Comparison of ENCODE assay signal across 27 cellular contexts in genomic region chr7:151785681-151785965, GRCh38.
"Had no signal": no experiment of that assay in that cellular context is flagged by ENCODE, and none has a peak within 500 bp of the region (broad histone marks: within the 10 kb centered on the region; RNA-seq: fewer than 3 reads in every experiment).

No MANE protein-coding gene starts in this region.

- H3K4me3 ChIP-seq: esophagus squamous epithelium, gastroesophageal sphincter had no signal

- H3K27ac Mint-ChIP-seq: activated CD4-positive, alpha-beta memory T cell treated with anti-CD3 and anti-CD28 coated beads for 36 hours; activated CD4-positive, alpha-beta T cell treated with anti-CD3 and anti-CD28 coated beads for 36 hours; activated CD4-positive, alpha-beta T cell treated with anti-CD3 and anti-CD28 coated beads, Interleukin-2, amount 10 ng/mL, durations not matched to agents 24 days and 14 days; activated CD8-positive, alpha-beta memory T cell treated with anti-CD3 and anti-CD28 coated beads, Interleukin-2, amount 10 ng/mL, durations not matched to agents 7 days and 5 days; activated CD8-positive, alpha-beta T cell treated with anti-CD3 and anti-CD28 coated beads, Interleukin-2, amount 10 ng/mL, durations not matched to agents 7 days and 5 days; activated naive CD4-positive, alpha-beta T cell treated with anti-CD3 and anti-CD28 coated beads, Interleukin-2, amount 10 ng/mL, durations not matched to agents 7 days and 5 days; activated naive CD8-positive, alpha-beta T cell; activated T-helper 1 cell treated with anti-CD3 and anti-CD28 coated beads, Interleukin-12 subunit alpha, Interleukin-12 subunit beta, Interleukin-2, Interleukin-4 antibody, amounts not matched to agents 30 ng/mL and 10 ng/mL and 1 ng/mL, durations not matched to agents 14 hours and 24 hours and 36 hours; activated T-helper 2 cell treated with anti-CD3 and anti-CD28 coated beads, Interferon-gamma antibody, Interleukin-2, Interleukin-4, amounts not matched to agents 10 μg/mL and 5 μg/mL and 100 μg/mL, durations not matched to agents 14 hours and 24 hours and 36 hours had no signal

- H3K36me3 Mint-ChIP-seq: activated CD4-positive, alpha-beta memory T cell treated with anti-CD3 and anti-CD28 coated beads for 36 hours; activated CD8-positive, alpha-beta memory T cell treated with anti-CD3 and anti-CD28 coated beads, Interleukin-2, amount 10 ng/mL, durations not matched to agents 7 days and 5 days had no signal

- H3K9me3 ChIP-seq: esophagus squamous epithelium, gastroesophageal sphincter had no signal

- H3K27me3 ChIP-seq: esophagus squamous epithelium, gastroesophageal sphincter had no signal

- H3K27me3 Mint-ChIP-seq: activated CD4-positive, alpha-beta memory T cell treated with anti-CD3 and anti-CD28 coated beads for 36 hours; activated CD4-positive, alpha-beta T cell treated with anti-CD3 and anti-CD28 coated beads for 36 hours; activated CD4-positive, alpha-beta T cell treated with anti-CD3 and anti-CD28 coated beads, Interleukin-2, amount 10 ng/mL, durations not matched to agents 24 days and 14 days; activated CD8-positive, alpha-beta memory T cell treated with anti-CD3 and anti-CD28 coated beads, Interleukin-2, amount 10 ng/mL, durations not matched to agents 7 days and 5 days; activated naive CD8-positive, alpha-beta T cell; central memory CD8-positive, alpha-beta T cell had no signal

- H3K36me3 ChIP-seq: brain microvascular endothelial cell had no signal

- H3K4me3 Mint-ChIP-seq: activated CD4-positive, alpha-beta memory T cell treated with anti-CD3 and anti-CD28 coated beads for 36 hours; activated CD4-positive, alpha-beta T cell treated with anti-CD3 and anti-CD28 coated beads for 36 hours; activated CD4-positive, alpha-beta T cell treated with anti-CD3 and anti-CD28 coated beads, Interleukin-2, amount 10 ng/mL, durations not matched to agents 24 days and 14 days; activated CD8-positive, alpha-beta memory T cell treated with anti-CD3 and anti-CD28 coated beads, Interleukin-2, amount 10 ng/mL, durations not matched to agents 7 days and 5 days; activated CD8-positive, alpha-beta T cell treated with anti-CD3 and anti-CD28 coated beads, Interleukin-2, amount 10 ng/mL, durations not matched to agents 7 days and 5 days; activated naive CD4-positive, alpha-beta T cell treated with anti-CD3 and anti-CD28 coated beads, Interleukin-2, amount 10 ng/mL, durations not matched to agents 7 days and 5 days; activated naive CD8-positive, alpha-beta T cell; activated T-helper 1 cell treated with anti-CD3 and anti-CD28 coated beads, Interleukin-12 subunit alpha, Interleukin-12 subunit beta, Interleukin-2, Interleukin-4 antibody, amounts not matched to agents 30 ng/mL and 10 ng/mL and 1 ng/mL, durations not matched to agents 14 hours and 24 hours and 36 hours; central memory CD8-positive, alpha-beta T cell had no signal

- DNase-seq: activated CD4-positive, alpha-beta memory T cell treated with anti-CD3 and anti-CD28 coated beads for 36 hours; activated CD4-positive, alpha-beta T cell treated with anti-CD3 and anti-CD28 coated beads for 36 hours; activated CD4-positive, alpha-beta T cell treated with anti-CD3 and anti-CD28 coated beads, Interleukin-2, amount 10 ng/mL, durations not matched to agents 24 days and 14 days; activated CD4-positive, CD25-positive, alpha-beta regulatory T cell; activated CD4-positive, CD25-positive, alpha-beta regulatory T cell treated with anti-CD3 and anti-CD28 coated beads, Interleukin-2, amount 50 U/mL, for 72 hours; activated CD8-positive, alpha-beta memory T cell treated with anti-CD3 and anti-CD28 coated beads, Interleukin-2, amount 10 ng/mL, durations not matched to agents 7 days and 5 days; activated CD8-positive, alpha-beta memory T cell treated with anti-CD3 and anti-CD28 coated beads, Interleukin-2, amount 50 U/mL, for 4 hours; activated CD8-positive, alpha-beta T cell treated with anti-CD3 and anti-CD28 coated beads, Interleukin-2, amount 10 ng/mL, durations not matched to agents 7 days and 5 days; activated effector memory CD4-positive, alpha-beta T cell treated with anti-CD3 and anti-CD28 coated beads, Interleukin-2, amount 50 U/mL, for 16 hours; activated naive CD4-positive, alpha-beta T cell treated with anti-CD3 and anti-CD28 coated beads, Interleukin-2, amount 10 ng/mL, durations not matched to agents 7 days and 5 days; activated T-cell treated with anti-CD3 and anti-CD28 coated beads, Interleukin-2, amount 50 U/mL, for 1 hour; activated T-cell treated with anti-CD3 and anti-CD28 coated beads, Interleukin-2, amount 50 U/mL, for 48 hours; amniotic stem cell; anterior cingulate cortex; brain microvascular endothelial cell; cortex of kidney; effector CD8-positive, alpha-beta T cell; esophagus squamous epithelium; foreskin melanocyte; T-helper 1 cell; T-helper 2 cell had no signal

- ATAC-seq: activated CD4-positive, alpha-beta T cell treated with anti-CD3 and anti-CD28 coated beads for 36 hours; activated CD8-positive, alpha-beta memory T cell treated with anti-CD3 and anti-CD28 coated beads, Interleukin-2, amount 10 ng/mL, durations not matched to agents 7 days and 5 days; activated CD8-positive, alpha-beta T cell treated with anti-CD3 and anti-CD28 coated beads, Interleukin-2, amount 10 ng/mL, durations not matched to agents 7 days and 5 days; gastroesophageal sphincter had no signal

- H3K9me3 Mint-ChIP-seq: activated CD4-positive, alpha-beta memory T cell treated with anti-CD3 and anti-CD28 coated beads for 36 hours; activated CD4-positive, alpha-beta T cell treated with anti-CD3 and anti-CD28 coated beads, Interleukin-2, amount 10 ng/mL, durations not matched to agents 24 days and 14 days; activated naive CD4-positive, alpha-beta T cell treated with anti-CD3 and anti-CD28 coated beads, Interleukin-2, amount 10 ng/mL, durations not matched to agents 7 days and 5 days; activated T-helper 1 cell treated with anti-CD3 and anti-CD28 coated beads, Interleukin-12 subunit alpha, Interleukin-12 subunit beta, Interleukin-2, Interleukin-4 antibody, amounts not matched to agents 30 ng/mL and 10 ng/mL and 1 ng/mL, durations not matched to agents 14 hours and 24 hours and 36 hours; activated T-helper 2 cell treated with anti-CD3 and anti-CD28 coated beads, Interferon-gamma antibody, Interleukin-2, Interleukin-4, amounts not matched to agents 10 μg/mL and 5 μg/mL and 100 μg/mL, durations not matched to agents 14 hours and 24 hours and 36 hours; central memory CD8-positive, alpha-beta T cell had no signal

- H3K27ac ChIP-seq: brain microvascular endothelial cell, epithelial cell of prostate, esophagus squamous epithelium, gastroesophageal sphincter had no signal
